1 cellular context compared by ENCODE assay signal in genomic region chr3:88113311-88114162, GRCh38.
TF ChIP-seq lines count a peak whose summit lies in the region.

No MANE protein-coding gene starts in this region.

TF ChIP-seq in endothelial cell of umbilical vein, 7 proteins besides CTCF, POLR2A, EP300 and RAD21:
- no peak for TF ChIP-seq MAX (IDR thresholded peaks at IDR 0.05; ENCODE audit: insufficient read depth, insufficient read length)
- no peak for TF ChIP-seq POLR2AphosphoS5 (IDR thresholded peaks at IDR 0.05; ENCODE audit: insufficient read depth, low read depth, low read length)
- TF ChIP-seq JUN (IDR thresholded peaks at IDR 0.05; ENCODE audit: borderline replicate concordance, insufficient read depth, insufficient read length, low read depth): no peak
- TF ChIP-seq EZH2 (IDR thresholded peaks at IDR 0.05; ENCODE audit: borderline replicate concordance, low read depth, low read length, severe bottlenecking): no peak
- no peak for TF ChIP-seq MYC (IDR thresholded peaks at IDR 0.05; ENCODE audit: low read depth, low read length)
TF ChIP-seq in endothelial cell of umbilical vein: peak in this region for 0.
